1 cellular context compared by ENCODE assay signal in genomic region chr11:94706211-94706610, GRCh38.
TF ChIP-seq lines count a peak whose summit lies in the region.

No MANE protein-coding gene starts in this region.

TF ChIP-seq in GM23338, 12 proteins besides CTCF, POLR2A, EP300 and RAD21 (continued from another document):
- TF ChIP-seq, protein P1, sequence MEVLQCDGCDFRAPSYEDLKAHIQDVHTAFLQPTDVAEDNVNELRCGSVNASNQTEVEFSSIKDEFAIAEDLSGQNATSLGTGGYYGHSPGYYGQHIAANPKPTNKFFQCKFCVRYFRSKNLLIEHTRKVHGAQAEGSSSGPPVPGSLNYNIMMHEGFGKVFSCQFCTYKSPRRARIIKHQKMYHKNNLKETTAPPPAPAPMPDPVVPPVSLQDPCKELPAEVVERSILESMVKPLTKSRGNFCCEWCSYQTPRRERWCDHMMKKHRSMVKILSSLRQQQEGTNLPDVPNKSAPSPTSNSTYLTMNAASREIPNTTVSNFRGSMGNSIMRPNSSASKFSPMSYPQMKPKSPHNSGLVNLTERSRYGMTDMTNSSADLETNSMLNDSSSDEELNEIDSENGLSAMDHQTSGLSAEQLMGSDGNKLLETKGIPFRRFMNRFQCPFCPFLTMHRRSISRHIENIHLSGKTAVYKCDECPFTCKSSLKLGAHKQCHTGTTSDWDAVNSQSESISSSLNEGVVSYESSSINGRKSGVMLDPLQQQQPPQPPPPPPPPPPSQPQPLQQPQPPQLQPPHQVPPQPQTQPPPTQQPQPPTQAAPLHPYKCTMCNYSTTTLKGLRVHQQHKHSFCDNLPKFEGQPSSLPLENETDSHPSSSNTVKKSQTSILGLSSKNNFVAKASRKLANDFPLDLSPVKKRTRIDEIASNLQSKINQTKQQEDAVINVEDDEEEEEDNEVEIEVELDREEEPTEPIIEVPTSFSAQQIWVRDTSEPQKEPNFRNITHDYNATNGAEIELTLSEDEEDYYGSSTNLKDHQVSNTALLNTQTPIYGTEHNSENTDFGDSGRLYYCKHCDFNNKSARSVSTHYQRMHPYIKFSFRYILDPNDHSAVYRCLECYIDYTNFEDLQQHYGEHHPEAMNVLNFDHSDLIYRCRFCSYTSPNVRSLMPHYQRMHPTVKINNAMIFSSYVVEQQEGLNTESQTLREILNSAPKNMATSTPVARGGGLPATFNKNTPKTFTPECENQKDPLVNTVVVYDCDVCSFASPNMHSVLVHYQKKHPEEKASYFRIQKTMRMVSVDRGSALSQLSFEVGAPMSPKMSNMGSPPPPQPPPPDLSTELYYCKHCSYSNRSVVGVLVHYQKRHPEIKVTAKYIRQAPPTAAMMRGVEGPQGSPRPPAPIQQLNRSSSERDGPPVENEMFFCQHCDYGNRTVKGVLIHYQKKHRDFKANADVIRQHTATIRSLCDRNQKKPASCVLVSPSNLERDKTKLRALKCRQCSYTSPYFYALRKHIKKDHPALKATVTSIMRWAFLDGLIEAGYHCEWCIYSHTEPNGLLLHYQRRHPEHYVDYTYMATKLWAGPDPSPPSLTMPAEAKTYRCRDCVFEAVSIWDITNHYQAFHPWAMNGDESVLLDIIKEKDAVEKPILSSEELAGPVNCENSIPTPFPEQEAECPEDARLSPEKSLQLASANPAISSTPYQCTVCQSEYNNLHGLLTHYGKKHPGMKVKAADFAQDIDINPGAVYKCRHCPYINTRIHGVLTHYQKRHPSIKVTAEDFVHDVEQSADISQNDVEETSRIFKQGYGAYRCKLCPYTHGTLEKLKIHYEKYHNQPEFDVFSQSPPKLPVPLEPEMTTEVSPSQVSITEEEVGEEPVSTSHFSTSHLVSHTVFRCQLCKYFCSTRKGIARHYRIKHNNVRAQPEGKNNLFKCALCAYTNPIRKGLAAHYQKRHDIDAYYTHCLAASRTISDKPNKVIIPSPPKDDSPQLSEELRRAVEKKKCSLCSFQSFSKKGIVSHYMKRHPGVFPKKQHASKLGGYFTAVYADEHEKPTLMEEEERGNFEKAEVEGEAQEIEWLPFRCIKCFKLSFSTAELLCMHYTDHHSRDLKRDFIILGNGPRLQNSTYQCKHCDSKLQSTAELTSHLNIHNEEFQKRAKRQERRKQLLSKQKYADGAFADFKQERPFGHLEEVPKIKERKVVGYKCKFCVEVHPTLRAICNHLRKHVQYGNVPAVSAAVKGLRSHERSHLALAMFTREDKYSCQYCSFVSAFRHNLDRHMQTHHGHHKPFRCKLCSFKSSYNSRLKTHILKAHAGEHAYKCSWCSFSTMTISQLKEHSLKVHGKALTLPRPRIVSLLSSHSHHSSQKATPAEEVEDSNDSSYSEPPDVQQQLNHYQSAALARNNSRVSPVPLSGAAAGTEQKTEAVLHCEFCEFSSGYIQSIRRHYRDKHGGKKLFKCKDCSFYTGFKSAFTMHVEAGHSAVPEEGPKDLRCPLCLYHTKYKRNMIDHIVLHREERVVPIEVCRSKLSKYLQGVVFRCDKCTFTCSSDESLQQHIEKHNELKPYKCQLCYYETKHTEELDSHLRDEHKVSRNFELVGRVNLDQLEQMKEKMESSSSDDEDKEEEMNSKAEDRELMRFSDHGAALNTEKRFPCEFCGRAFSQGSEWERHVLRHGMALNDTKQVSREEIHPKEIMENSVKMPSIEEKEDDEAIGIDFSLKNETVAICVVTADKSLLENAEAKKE (CRISPR knock-in tag; IDR thresholded peaks at IDR 0.05) = no peak
- TF ChIP-seq JUNB (IDR thresholded peaks at IDR 0.05; ENCODE audit: unreplicated experiment) (no peak), NANOG (IDR thresholded peaks at IDR 0.05; ENCODE audit: borderline replicate concordance) (no peak), CREB1 (CRISPR knock-in tag; IDR thresholded peaks at IDR 0.05; ENCODE audit: low read depth) (no peak)
TF ChIP-seq in GM23338: peak in this region for 0.
